9 cellular contexts compared by ENCODE assay signal in the genomic region with DNA sequence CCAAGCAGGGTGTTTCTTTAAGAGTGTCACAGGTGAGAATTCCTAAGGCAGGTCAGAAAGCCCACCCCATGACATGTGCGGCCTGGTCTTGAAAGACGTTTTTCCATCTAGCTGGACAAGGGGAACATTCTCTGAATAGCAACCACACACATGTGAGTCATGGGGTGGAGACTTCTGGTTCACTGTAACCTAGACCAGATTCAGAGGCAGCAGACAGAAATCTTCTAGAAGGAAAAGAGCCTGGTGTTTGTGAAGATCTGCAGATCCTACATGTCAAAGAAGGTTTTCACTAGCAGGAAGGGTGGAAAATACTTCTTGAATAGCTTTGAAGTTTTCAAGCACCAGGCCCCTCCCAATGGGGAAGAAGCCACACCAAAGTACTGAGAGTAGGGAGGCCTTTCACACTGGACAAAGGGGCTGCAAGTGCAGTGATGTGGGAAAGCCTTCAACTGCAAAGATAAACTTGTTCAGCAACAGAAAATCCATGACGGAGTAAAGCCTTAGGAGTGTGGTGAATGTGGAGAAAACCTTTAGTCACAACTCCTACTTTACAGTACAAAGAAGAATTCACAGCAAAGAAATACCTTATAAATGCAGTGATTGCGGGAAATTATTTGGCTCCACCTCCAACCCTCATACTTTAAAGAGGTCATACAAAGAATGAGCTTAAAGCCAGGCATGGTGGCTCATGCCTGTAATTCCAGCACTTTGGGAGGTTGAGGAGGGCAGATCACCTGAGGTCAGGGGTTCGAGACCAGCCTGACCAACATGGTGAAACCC. TPM values are rescaled to one million over a fixed set of nuclear protein-coding genes. Genes with fewer than 3 reads are reported as not detected.
DNase-seq lines count a peak whose midpoint lies in the region; TF ChIP-seq lines count a peak whose summit lies in the region.
"Had no signal": no experiment of that assay in that cellular context is flagged by ENCODE, and none has a peak within 500 bp of the region (broad histone marks: within the 10 kb centered on the region; RNA-seq: fewer than 3 reads in every experiment).

No MANE protein-coding gene starts in this region.

- peaks cover 8% of the 10 kb centered on the region for H3K36me3 Mint-ChIP-seq in activated naive CD4-positive, alpha-beta T cell treated with anti-CD3 and anti-CD28 coated beads, Interleukin-2, amount 50 U/mL, for 24 hours
- peaks cover 25% of the 10 kb centered on the region for H3K36me3 Mint-ChIP-seq in type B pancreatic cell

- no peaks in the 10 kb centered on the region for H3K27me3 Mint-ChIP-seq in activated naive CD4-positive, alpha-beta T cell treated with anti-CD3 and anti-CD28 coated beads, Interleukin-2, amount 50 U/mL, for 24 hours
- H3K27me3 Mint-ChIP-seq in type B pancreatic cell: no peaks in the 10 kb centered on the region

- H3K4me1 Mint-ChIP-seq in activated naive CD4-positive, alpha-beta T cell treated with anti-CD3 and anti-CD28 coated beads, Interleukin-2, amount 50 U/mL, for 24 hours: peaks cover 80% of the 10 kb centered on the region
- H3K4me1 Mint-ChIP-seq in type B pancreatic cell (ENCODE audit: unreplicated experiment): peaks cover 32% of the 10 kb centered on the region

- no peaks in the 10 kb centered on the region for H3K9me3 Mint-ChIP-seq in activated naive CD4-positive, alpha-beta T cell treated with anti-CD3 and anti-CD28 coated beads, Interleukin-2, amount 50 U/mL, for 24 hours
- no peaks in the 10 kb centered on the region for H3K9me3 Mint-ChIP-seq in type B pancreatic cell

- no peak for TF ChIP-seq CTCF in type B pancreatic cell (conservative IDR thresholded peaks at IDR 0.05)

- DNase-seq in activated naive CD4-positive, alpha-beta T cell (lab: John Stamatoyannopoulos, UW): no peak
- peak; percentile 89 for DNase-seq in amniotic epithelial cell (ENCODE audit: low read depth)
- DNase-seq in iPS-NIHi7 (ENCODE audit: extremely low spot score): peak; percentile 15
- no peak for DNase-seq in type B pancreatic cell (ENCODE audit: extremely low spot score, unreplicated experiment)
- no peak for DNase-seq in hypothalamus (lab: John Stamatoyannopoulos, UW)
- DNase-seq in stimulated activated CD4-positive, alpha-beta T cell treated with anti-CD3 and anti-CD28 coated beads, Interleukin-1b, Interleukin-23, amount 100 ng/mL, for 48 hours: no peak
- no peak for DNase-seq in activated CD4-positive, alpha-beta T cell treated with anti-CD3 and anti-CD28 coated beads, Interleukin-2, amount 50 U/mL, for 4 hours
- DNase-seq: T1000 had no signal

- peak overlapping the region; percentile 59 for H3K27ac Mint-ChIP-seq in activated naive CD4-positive, alpha-beta T cell treated with anti-CD3 and anti-CD28 coated beads, Interleukin-2, amount 50 U/mL, for 24 hours
- H3K27ac Mint-ChIP-seq in type B pancreatic cell: peak overlapping the region; percentile 78

- H3K4me3 Mint-ChIP-seq in activated naive CD4-positive, alpha-beta T cell treated with anti-CD3 and anti-CD28 coated beads, Interleukin-2, amount 50 U/mL, for 24 hours: peak overlapping the region; percentile 23
- peak overlapping the region; percentile 36 for H3K4me3 Mint-ChIP-seq in type B pancreatic cell

RNA-seq across cellular contexts. Expression of a gene that starts 17.6 kb away (rescaled TPM):
- 228 and 438 TPM in 2 replicates for total RNA-seq in type B pancreatic cell (ENCODE audit: low replicate concordance)

RNA-seq across cellular contexts. Expression of a gene that starts 39.2 kb away (rescaled TPM):
- total RNA-seq in type B pancreatic cell (ENCODE audit: low replicate concordance): 39.8 and 82.1 TPM in 2 replicates

Comparison
In these comparisons a context has a peak if more than half of its experiments do, and no peak if none do; other contexts are left out.
1. DNase-seq: peak in amniotic epithelial cell (single experiment) and iPS-NIHi7 (single experiment); none in activated naive CD4-positive, alpha-beta T cell (0 of 4), type B pancreatic cell (single experiment), hypothalamus (0 of 51), stimulated activated CD4-positive, alpha-beta T cell treated with anti-CD3 and anti-CD28 coated beads, Interleukin-1b, Interleukin-23, amount 100 ng/mL, for 48 hours (single experiment) and activated CD4-positive, alpha-beta T cell treated with anti-CD3 and anti-CD28 coated beads, Interleukin-2, amount 50 U/mL, for 4 hours (0 of 2).